In the genomic region with DNA sequence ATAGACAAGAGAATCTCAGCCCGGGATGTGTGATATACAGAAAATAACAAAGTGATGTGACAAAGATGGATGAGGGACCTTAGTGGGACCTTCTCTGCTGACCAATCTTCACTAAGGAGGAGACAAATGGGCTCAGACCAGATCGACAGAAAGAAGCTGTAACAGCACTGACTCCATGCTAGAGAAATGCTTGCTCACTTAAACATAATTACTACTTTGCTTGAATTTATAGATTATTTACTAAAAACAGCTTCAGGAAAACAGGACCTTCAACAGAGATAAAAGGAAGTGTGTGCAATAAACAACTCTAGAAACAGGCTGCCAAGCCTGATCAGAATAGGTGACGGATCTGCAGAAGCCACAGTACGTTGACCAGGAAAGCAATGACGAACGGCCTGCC, we compare ENCODE assay signal across 21 cellular contexts.
DNase-seq lines count a peak whose midpoint lies in the region; ATAC-seq, FAIRE-seq and TF ChIP-seq lines count a peak whose summit lies in the region.
"Had no signal": no experiment of that assay in that cellular context is flagged by ENCODE, and none has a peak within 500 bp of the region (broad histone marks: within the 10 kb centered on the region; RNA-seq: fewer than 3 reads in every experiment).

No MANE protein-coding gene starts in this region.

- H3K27ac ChIP-seq in ACC112 (ENCODE audit: low read depth, low read length) (peak overlapping the region; percentile 87), PC-3 (ENCODE audit: low read length) (peak overlapping the region; percentile 93), brain microvascular endothelial cell (peak overlapping the region; percentile 85), mesenchymal stem cell (ENCODE audit: low read length, poor library complexity, severe bottlenecking) (no peak overlapping the region)
- H3K27ac ChIP-seq: Peyer's patch had no signal

- BruUV-seq in PC-3 (replicated peaks; lab: Mats Ljungman, UMichigan), result no TSS peak

- H4K91ac ChIP-seq in mesenchymal stem cell (ENCODE audit: low read length), result no peak overlapping the region

- WGBS in mesenchymal stem cell, result 50% methylated on average over 6 of the region's 6 CpGs

- H2AK5ac ChIP-seq in mesenchymal stem cell (ENCODE audit: low read length, severe bottlenecking), result no peak overlapping the region

- H3F3A ChIP-seq in PC-3 (ENCODE audit: low read length, unreplicated experiment), result no peaks in the 10 kb centered on the region

- no peak for FAIRE-seq in D721Med (lab: Jason Lieb, UNC)
- FAIRE-seq: GM12878, H1 had no signal

- H2BK15ac ChIP-seq in mesenchymal stem cell (ENCODE audit: low read depth, poor library complexity, severe bottlenecking), result no peak overlapping the region

- no peaks in the 10 kb centered on the region for H3K36me3 ChIP-seq in ACC112 (ENCODE audit: insufficient read depth, low read length)
- H3K36me3 ChIP-seq in PC-3 (ENCODE audit: low read depth, low read length), result no peaks in the 10 kb centered on the region
- no peaks in the 10 kb centered on the region for H3K36me3 ChIP-seq in brain microvascular endothelial cell (replicated peaks)
- H3K36me3 ChIP-seq in mesenchymal stem cell (ENCODE audit: control insufficient read depth in 1 of 2, insufficient read depth in 2 of 2, low read depth in 1 of 2, low read length in 2 of 2), result no peaks in the 10 kb centered on the region
- H3K36me3 ChIP-seq: Peyer's patch had no signal

- H3K9me3 ChIP-seq in PC-3 (ENCODE audit: low read length) (no peaks in the 10 kb centered on the region), mesenchymal stem cell (ENCODE audit: control insufficient read depth, low read length) (no peaks in the 10 kb centered on the region)
- H3K9me3 ChIP-seq: Peyer's patch had no signal

- H3K9ac ChIP-seq in PC-3 (ENCODE audit: low read length) (peak overlapping the region; percentile 74), mesenchymal stem cell (ENCODE audit: low read length) (no peak overlapping the region)
- H3K9ac ChIP-seq: BLaER1 treated with 17β-estradiol and CSF1 and Interleukin-3, amounts not matched to agents 10 nM and 100 nM had no signal

- CTCF ChIA-PET in PC-3 (lab: Charles Lee), result no interaction called here

- H3K4me1 ChIP-seq in ACC112 (ENCODE audit: control insufficient read depth, insufficient read depth, low read length, unreplicated experiment) (peaks cover 40% of the 10 kb centered on the region), PC-3 (ENCODE audit: insufficient read depth, low read length) (peaks cover 30% of the 10 kb centered on the region), mesenchymal stem cell (ENCODE audit: control insufficient read depth, insufficient read depth, low read depth, low read length) (peaks cover 2% of the 10 kb centered on the region)
- H3K4me1 ChIP-seq: Peyer's patch had no signal

- intact Hi-C loops in PC-3 (cut with micrococcal nuclease), result loop anchor here (5.0 kb wide), 1 partner anchor 36 kb away; no protein-coding TSS in a partner anchor

- H2BK5ac ChIP-seq in mesenchymal stem cell (ENCODE audit: low read depth, low read length, poor library complexity, severe bottlenecking), result no peak overlapping the region

- peak overlapping the region; percentile 39 for H2BK120ac ChIP-seq in mesenchymal stem cell (ENCODE audit: low read depth, low read length)

- H3K79me1 ChIP-seq in mesenchymal stem cell (replicated peaks; ENCODE audit: low read length, poor library complexity, severe bottlenecking), result no peaks in the 10 kb centered on the region

- H3K18ac ChIP-seq in mesenchymal stem cell (ENCODE audit: low read depth in 1 of 2, low read length in 2 of 2), result peak overlapping the region in 1 of 2 experiments; percentile 50

- H3K23ac ChIP-seq in mesenchymal stem cell (ENCODE audit: low read length in 2 of 2), result no peak overlapping the region

- H3K4me2 ChIP-seq in PC-3 (ENCODE audit: low read length) (0 out of 2 replicates have a peak overlapping the region, but pooled peaks have one; percentile 34), mesenchymal stem cell (ENCODE audit: low read length, poor library complexity, severe bottlenecking) (no peak overlapping the region)

- DNase-seq in PC-3 (no peak), brain microvascular endothelial cell (no peak), mesenchymal stem cell (peak; percentile 45), NAMALWA (ENCODE audit: low spot score) (no peak), SK-N-DZ (ENCODE audit: low spot score) (no peak), D721Med (ENCODE audit: insufficient read length, low spot score) (no peak), MV-4-11 (lab: John Stamatoyannopoulos, UW) (no peak)
- DNase-seq: CD4-positive, alpha-beta T cell; DMS79; GDM1; NCI-H1105 treated with DMSO at 0.1 percent for 48 hours; NCI-H146; NCI-H1930; NCI-H446 treated with DMSO at 0.1 percent for 48 hours; NCI-H69; Peyer's patch; SIG-M5 had no signal

- H3K14ac ChIP-seq in mesenchymal stem cell (ENCODE audit: low read length in 2 of 2), result no peak overlapping the region

- H4K20me1 ChIP-seq in PC-3 (ENCODE audit: low read length), result no peaks in the 10 kb centered on the region
- H4K20me1 ChIP-seq: BLaER1 treated with 17β-estradiol and CSF1 and Interleukin-3, amounts not matched to agents 10 nM and 100 nM had no signal

- H2BK12ac ChIP-seq in mesenchymal stem cell (ENCODE audit: low read length in 2 of 2), result peak overlapping the region in 1 of 2 experiments; percentile 59

- POLR2A ChIA-PET in PC-3 (lab: Charles Lee; ENCODE audit: unreplicated experiment), result no interaction called here

- H3K27me3 ChIP-seq in ACC112 (ENCODE audit: insufficient read depth, low read length) (no peaks in the 10 kb centered on the region), PC-3 (ENCODE audit: low read length) (no peaks in the 10 kb centered on the region), brain microvascular endothelial cell (replicated peaks) (no peaks in the 10 kb centered on the region), mesenchymal stem cell (ENCODE audit: control insufficient read depth in 1 of 2, insufficient read depth in 1 of 2, low read length in 2 of 2) (no peaks in the 10 kb centered on the region)
- H3K27me3 ChIP-seq: BLaER1 treated with 17β-estradiol and CSF1 and Interleukin-3, amounts not matched to agents 10 nM and 100 nM; Peyer's patch had no signal

- ATAC-seq in PC-3, result no peak
- ATAC-seq: GM12878 had no signal

- H4K8ac ChIP-seq in mesenchymal stem cell (ENCODE audit: low read length), result peak overlapping the region; percentile 46

- H3K79me2 ChIP-seq in ACC112 (ENCODE audit: control insufficient read depth, insufficient read depth, low read length, unreplicated experiment) (no peaks in the 10 kb centered on the region), PC-3 (ENCODE audit: low read length) (no peaks in the 10 kb centered on the region)

- TF ChIP-seq CTCF in PC-3 (conservative IDR thresholded peaks at IDR 0.05; ENCODE audit: low read depth, low read length), result no peak
- TF ChIP-seq CTCF in brain microvascular endothelial cell (IDR thresholded peaks at IDR 0.05; ENCODE audit: low read depth, low read length, missing control alignments), result no peak
- TF ChIP-seq CTCF in D721Med (IDR thresholded peaks at IDR 0.05; ENCODE audit: insufficient read depth, missing control alignments), result no peak

- peak overlapping the region in 1 of 2 experiments; percentile 69 for H3K4ac ChIP-seq in mesenchymal stem cell (ENCODE audit: low read depth in 1 of 2, low read length in 2 of 2)

- H2AFZ ChIP-seq in ACC112 (ENCODE audit: low read length, unreplicated experiment) (peak overlapping the region; percentile 0), PC-3 (ENCODE audit: low read length) (no peak overlapping the region), mesenchymal stem cell (ENCODE audit: low read depth, low read length) (no peak overlapping the region)

- H3K4me3 ChIP-seq in ACC112 (ENCODE audit: low read depth, low read length) (no peak overlapping the region), PC-3 (ENCODE audit: low read length) (no peak overlapping the region), brain microvascular endothelial cell (ENCODE audit: low read depth, low read length) (no peak overlapping the region), mesenchymal stem cell (ENCODE audit: insufficient read depth in 1 of 2, low read depth in 1 of 2, low read length in 2 of 2) (no peak overlapping the region)
- H3K4me3 ChIP-seq: BLaER1 treated with 17β-estradiol and CSF1 and Interleukin-3, amounts not matched to agents 10 nM and 100 nM; GM12878; Peyer's patch had no signal

- no peaks in the 10 kb centered on the region for H3K9me2 ChIP-seq in PC-3 (replicated peaks; ENCODE audit: low read length)

- in situ Hi-C loops in brain microvascular endothelial cell (cut with HindIII; ENCODE audit: low pct_ligation_motif_present, low sequenced_read_pairs), result no loop called here
